33 cellular contexts compared by ENCODE assay signal in genomic region chr11:61268588-61269250, GRCh38. TPM values are rescaled to one million over a fixed set of nuclear protein-coding genes. Genes with fewer than 3 reads are reported as not detected.
"Had no signal": no experiment of that assay in that cellular context is flagged by ENCODE, and none has a peak within 500 bp of the region (broad histone marks: within the 10 kb centered on the region; RNA-seq: fewer than 3 reads in every experiment).

No MANE protein-coding gene starts in this region.

- H3K27ac Mint-ChIP-seq: dendritic cell treated with granulocyte-macrophage colony-stimulating factor and Interleukin-4, amounts not matched to agents 40 ng/mL and 50 ng/mL, for 4 days; effector memory CD8-positive, alpha-beta T cell; endodermal cell; mesothelial cell of epicardium; naive B cell had no signal

- DNase-seq: colonic mucosa; cortex of kidney; effector CD8-positive, alpha-beta T cell; effector memory CD8-positive, alpha-beta T cell; endodermal cell; erythroblast; esophagus squamous epithelium; foreskin fibroblast; foreskin melanocyte; gastrocnemius medialis; glutamatergic neuron; head of caudate nucleus; heart right ventricle; hippocampal formation; left cardiac atrium; left lung; left ventricle myocardium superior; lower lobe of right lung; mesenchymal stem cell; mucosa of descending colon; naive B cell had no signal

- H3K9me3 ChIP-seq: colonic mucosa, esophagus squamous epithelium, gastrocnemius medialis, heart right ventricle, left lung, lower lobe of right lung, mucosa of descending colon had no signal

- ATAC-seq: effector memory CD8-positive, alpha-beta T cell; esophagus mucosa; gastrocnemius medialis; heart right ventricle; left cardiac atrium; left lung; left ventricle myocardium superior; lower lobe of right lung; mucosa of descending colon had no signal

- H3K27me3 Mint-ChIP-seq: effector memory CD8-positive, alpha-beta T cell; naive B cell had no signal

- FAIRE-seq: endometrium, islet of Langerhans, keratinocyte had no signal

- H3K9me3 Mint-ChIP-seq: dendritic cell treated with granulocyte-macrophage colony-stimulating factor and Interleukin-4, amounts not matched to agents 40 ng/mL and 50 ng/mL, for 4 days; effector memory CD8-positive, alpha-beta T cell; endodermal cell; mesothelial cell of epicardium; naive B cell had no signal

- H3K27ac ChIP-seq: colonic mucosa, epithelial cell of prostate, esophagus squamous epithelium, gastrocnemius medialis, heart right ventricle, left lung, lower lobe of right lung had no signal

- H3K27me3 ChIP-seq: colonic mucosa, esophagus squamous epithelium, gastrocnemius medialis, heart right ventricle, left lung had no signal

- H3K4me1 Mint-ChIP-seq: endodermal cell, mesothelial cell of epicardium, naive B cell had no signal

- H3K4me3 ChIP-seq: colonic mucosa, esophagus squamous epithelium, gastrocnemius medialis, heart right ventricle, left lung, lower lobe of right lung, mucosa of descending colon had no signal

- H3K4me3 Mint-ChIP-seq: dendritic cell treated with granulocyte-macrophage colony-stimulating factor and Interleukin-4, amounts not matched to agents 40 ng/mL and 50 ng/mL, for 4 days; effector memory CD8-positive, alpha-beta T cell; endodermal cell; mesothelial cell of epicardium; naive B cell had no signal

- H3K36me3 Mint-ChIP-seq: mesothelial cell of epicardium, naive B cell had no signal

- H3K36me3 ChIP-seq: colonic mucosa, esophagus squamous epithelium, gastrocnemius medialis, heart right ventricle, left lung, lower lobe of right lung had no signal

- H3K4me1 ChIP-seq: colonic mucosa, gastrocnemius medialis, heart right ventricle, left lung, lower lobe of right lung had no signal

RNA-seq across cellular contexts. Expression of gene PGA5, which starts 27.7 kb away (rescaled TPM):
- total RNA-seq: colonic mucosa, dermis microvascular lymphatic vessel endothelial cell, esophagus mucosa, gastrocnemius medialis, glomerular endothelial cell, kidney epithelial cell, lower leg skin, lung microvascular endothelial cell, mesothelial cell of epicardium had no signal
- polyA plus RNA-seq: keratinocyte had no signal

RNA-seq across cellular contexts. Expression of gene PGA4, which starts 46.6 kb away (rescaled TPM):
- total RNA-seq: colonic mucosa, dermis microvascular lymphatic vessel endothelial cell, esophagus mucosa, glomerular endothelial cell, kidney epithelial cell, lung microvascular endothelial cell, mesothelial cell of epicardium had no signal
- polyA plus RNA-seq: keratinocyte had no signal
